In the genomic region with DNA sequence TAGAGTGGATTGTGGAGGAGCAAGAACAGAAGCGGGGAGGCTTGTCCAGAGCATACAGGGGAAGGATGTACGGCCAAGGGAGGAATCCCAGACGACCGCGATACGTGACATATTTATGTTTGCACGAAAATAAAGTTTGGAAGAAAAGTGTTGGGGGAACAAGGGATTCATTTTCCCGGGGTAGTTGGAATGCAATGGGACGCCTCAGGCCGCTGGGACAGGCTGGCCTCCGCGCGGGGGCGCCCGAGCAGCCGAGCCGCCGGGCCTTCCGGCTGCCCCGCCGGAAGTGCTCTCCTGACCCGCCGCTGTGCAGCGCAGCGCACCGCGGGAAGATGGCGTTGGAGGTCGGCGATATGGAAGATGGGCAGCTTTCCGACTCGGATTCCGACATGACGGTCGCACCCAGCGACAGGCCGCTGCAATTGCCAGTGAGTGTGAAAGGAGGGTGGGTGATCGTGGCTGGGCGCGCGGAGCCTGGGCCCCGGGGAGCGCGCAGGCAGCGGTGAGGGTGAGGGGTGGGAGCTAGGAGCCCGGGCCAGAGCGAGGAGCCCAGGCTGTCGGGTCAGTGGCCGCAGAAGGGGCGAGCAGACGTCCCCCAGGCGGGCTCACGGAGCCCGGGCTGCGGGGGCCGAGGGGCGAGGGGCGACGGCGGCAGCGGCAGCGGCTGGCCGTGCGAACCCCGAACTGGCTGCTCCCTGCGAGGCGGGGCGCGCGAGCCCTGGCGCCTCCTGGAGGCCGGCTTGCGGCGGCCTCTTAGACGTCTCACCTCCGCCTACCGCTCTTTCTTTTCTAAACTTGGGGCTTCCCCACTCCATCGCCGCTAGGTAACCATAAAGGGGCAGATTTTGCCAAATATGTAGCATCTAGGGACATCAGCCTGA, we compare ENCODE assay signal across 8 cellular contexts. TPM values are rescaled to one million over a fixed set of nuclear protein-coding genes. Genes with fewer than 3 reads are reported as not detected.
A peak's percentile ranks its signal among the peaks of the same experiment; 100 is the strongest.
DNase-seq lines count a peak whose midpoint lies in the region; ATAC-seq and TF ChIP-seq lines count a peak whose summit lies in the region.

A gene with protein sequence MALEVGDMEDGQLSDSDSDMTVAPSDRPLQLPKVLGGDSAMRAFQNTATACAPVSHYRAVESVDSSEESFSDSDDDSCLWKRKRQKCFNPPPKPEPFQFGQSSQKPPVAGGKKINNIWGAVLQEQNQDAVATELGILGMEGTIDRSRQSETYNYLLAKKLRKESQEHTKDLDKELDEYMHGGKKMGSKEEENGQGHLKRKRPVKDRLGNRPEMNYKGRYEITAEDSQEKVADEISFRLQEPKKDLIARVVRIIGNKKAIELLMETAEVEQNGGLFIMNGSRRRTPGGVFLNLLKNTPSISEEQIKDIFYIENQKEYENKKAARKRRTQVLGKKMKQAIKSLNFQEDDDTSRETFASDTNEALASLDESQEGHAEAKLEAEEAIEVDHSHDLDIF (plus strand): TSS at position 317 of the 881 bp plus-strand sequence. CDS start 16 bp downstream, at position 333.

- DNase-seq in GM10248 (ENCODE audit: extremely low spot score) = peak; percentile 91
- peak; percentile 85 for DNase-seq in H9
- DNase-seq in M059J (ENCODE audit: low read depth) = peak; percentile 77
- DNase-seq in SW 1271 (lab: John Stamatoyannopoulos, UW) = peak; percentile 17 to 82
- DNase-seq in activated naive CD8-positive, alpha-beta T cell treated with anti-CD3 and anti-CD28 coated beads, Interleukin-2, amount 50 U/mL, for 24 hours = peak; percentile 81
- peak; percentile 76 to 89 (median 83) for DNase-seq in heart left ventricle
- peak; percentile 71 for DNase-seq in progenitor cell of endocrine pancreas (ENCODE audit: low spot score, unreplicated experiment)
- peak; percentile 79 for DNase-seq in ureter (ENCODE audit: low spot score)

- no peak within 1 kb of the TSS for H2BK20ac ChIP-seq in H9 (ENCODE audit: low read depth, low read length, poor library complexity, severe bottlenecking)

- no peaks in the 10 kb centered on the region for H3K27me3 ChIP-seq in H9 (ENCODE audit: insufficient read depth, low read length)
- H3K27me3 ChIP-seq in heart left ventricle = no peaks in the 10 kb centered on the region

- H3T11ph ChIP-seq in H9 (ENCODE audit: low read length) = peak within 1 kb of the TSS; percentile 55

- H3K9me3 ChIP-seq in H9 (ENCODE audit: control insufficient read depth, low read depth, low read length) (no peaks in the 10 kb centered on the region), heart left ventricle (no peaks in the 10 kb centered on the region)

- peaks cover 17% of the 10 kb centered on the region for H3K79me2 ChIP-seq in H9 (ENCODE audit: insufficient read depth, low read length)

- H3K27me3 Mint-ChIP-seq in H9 (ENCODE audit: low read depth) = no peaks in the 10 kb centered on the region; the same call in 1 of the 2 replicates
- no peaks in the 10 kb centered on the region for H3K27me3 Mint-ChIP-seq in activated naive CD8-positive, alpha-beta T cell treated with anti-CD3 and anti-CD28 coated beads, Interleukin-2, amount 50 U/mL, for 24 hours
- H3K27me3 Mint-ChIP-seq in progenitor cell of endocrine pancreas = no peaks in the 10 kb centered on the region

- H3K27ac Mint-ChIP-seq in H9 = peak within 1 kb of the TSS; percentile 96 to 100 (median 100)
- peak within 1 kb of the TSS; percentile 97 for H3K27ac Mint-ChIP-seq in activated naive CD8-positive, alpha-beta T cell treated with anti-CD3 and anti-CD28 coated beads, Interleukin-2, amount 50 U/mL, for 24 hours
- H3K27ac Mint-ChIP-seq in progenitor cell of endocrine pancreas = peak within 1 kb of the TSS; percentile 97

- POLR2A ChIA-PET in GM10248 (lab: Yijun Ruan, JAX) = no interaction called here

- TF ChIP-seq POLR2A in heart left ventricle (IDR thresholded peaks at IDR 0.05) = no peak

- TF ChIP-seq CTCF in GM10248 (IDR thresholded peaks at IDR 0.05; ENCODE audit: control extremely low read depth, extremely low read depth, low read depth, missing control alignments) (peak; percentile 84), H9 (conservative IDR thresholded peaks at IDR 0.05) (peak; percentile 69), heart left ventricle (IDR thresholded peaks at IDR 0.05) (peak; percentile 51 to 90 (median 74)), progenitor cell of endocrine pancreas (IDR thresholded peaks at IDR 0.05; ENCODE audit: unreplicated experiment) (peak; percentile 69)

- H3K4me1 Mint-ChIP-seq in H9 (peaks cover 37 to 40% of the 10 kb centered on the region in 2 experiments), progenitor cell of endocrine pancreas (ENCODE audit: low read depth) (peaks cover 13% of the 10 kb centered on the region)
- peaks cover 44% of the 10 kb centered on the region for H3K4me1 Mint-ChIP-seq in activated naive CD8-positive, alpha-beta T cell treated with anti-CD3 and anti-CD28 coated beads, Interleukin-2, amount 50 U/mL, for 24 hours

- H3K14ac ChIP-seq in H9 (ENCODE audit: insufficient read depth, low read length) = peak within 1 kb of the TSS; percentile 89

- peak within 1 kb of the TSS; percentile 99 to 100 for H3K4me3 Mint-ChIP-seq in H9
- peak within 1 kb of the TSS; percentile 96 for H3K4me3 Mint-ChIP-seq in activated naive CD8-positive, alpha-beta T cell treated with anti-CD3 and anti-CD28 coated beads, Interleukin-2, amount 50 U/mL, for 24 hours
- H3K4me3 Mint-ChIP-seq in progenitor cell of endocrine pancreas (ENCODE audit: low read depth) = peak within 1 kb of the TSS; percentile 95

- H3K4me1 ChIP-seq in H9 (ENCODE audit: insufficient read depth, low read length) = no peaks in the 10 kb centered on the region; the same call in 1 of the 2 replicates
- peaks cover 4 to 47% (median 31%) of the 10 kb centered on the region in 12 donors for H3K4me1 ChIP-seq in heart left ventricle

- H3K23me2 ChIP-seq in H9 (ENCODE audit: insufficient read length, low read depth, low read length, poor library complexity, severe bottlenecking) = peaks cover 4% of the 10 kb centered on the region

- no peak within 1 kb of the TSS for H2BK120ac ChIP-seq in H9 (ENCODE audit: low read depth, low read length, poor library complexity, severe bottlenecking)

- H3K4me2 ChIP-seq in H9 (ENCODE audit: insufficient read depth, insufficient read length, low read length) = peak within 1 kb of the TSS; percentile 79

- peaks cover 18 to 33% (median 29%) of the 10 kb centered on the region in 3 experiments; a peak in 6 of 7 replicates for H3K36me3 Mint-ChIP-seq in H9 (ENCODE audit: insufficient read depth in 1 of 3, low read depth in 3 of 3)
- H3K36me3 Mint-ChIP-seq in activated naive CD8-positive, alpha-beta T cell treated with anti-CD3 and anti-CD28 coated beads, Interleukin-2, amount 50 U/mL, for 24 hours (ENCODE audit: low read depth) = peaks cover 23% of the 10 kb centered on the region
- peaks cover 16% of the 10 kb centered on the region for H3K36me3 Mint-ChIP-seq in progenitor cell of endocrine pancreas (ENCODE audit: insufficient read depth)

- no peak within 1 kb of the TSS; the same call in 1 of the 2 replicates for H3K4ac ChIP-seq in H9 (ENCODE audit: low read depth, low read length)

- intact Hi-C loops in heart left ventricle (cut with DNase I) = loop anchor here in 2 of 10 donors (5.0 kb wide), 2 partner anchors 59 to 249 kb away; no protein-coding TSS in a partner anchor

- WGBS in H9 (ENCODE audit: extremely low coverage, insufficient read length, low lambda C conversion rate) = no CpG with 5 or more reads among the region's 79 CpGs
- 2 to 6% (median 3%) methylated on average over 29 to 79 of the region's 79 CpGs for WGBS in heart left ventricle, 4 donors

- H3K27ac ChIP-seq in H9 (ENCODE audit: insufficient read length, low read depth, low read length) (peak within 1 kb of the TSS; percentile 92), heart left ventricle (peak within 1 kb of the TSS; percentile 69 to 92 (median 88))

- H3K56ac ChIP-seq in H9 (ENCODE audit: insufficient read length, low read depth, low read length) = peak within 1 kb of the TSS; percentile 68

- H2AK5ac ChIP-seq in H9 (ENCODE audit: insufficient read length, low read length) = no peak within 1 kb of the TSS

- H3K36me3 ChIP-seq in heart left ventricle = peaks cover 0 to 28% (median 24%) of the 10 kb centered on the region in 9 donors

- peak within 1 kb of the TSS; percentile 15 for H2BK12ac ChIP-seq in H9 (ENCODE audit: insufficient read length, low read depth, low read length)

- peak within 1 kb of the TSS; percentile 98 for H4K5ac ChIP-seq in H9 (ENCODE audit: insufficient read length, low read depth, low read length)

- peak; percentile 96 for ATAC-seq in activated naive CD8-positive, alpha-beta T cell treated with anti-CD3 and anti-CD28 coated beads, Interleukin-2, amount 50 U/mL, for 24 hours
- peak; percentile 78 to 99 (median 96) for ATAC-seq in heart left ventricle

- no peaks in the 10 kb centered on the region for H4K20me1 ChIP-seq in H9 (ENCODE audit: control insufficient read depth, insufficient read depth, insufficient read length)

- no peaks in the 10 kb centered on the region for H3K79me1 ChIP-seq in H9 (ENCODE audit: insufficient read depth, low read depth, low read length, poor library complexity, severe bottlenecking)

- peak within 1 kb of the TSS; percentile 23 for H2BK5ac ChIP-seq in H9 (ENCODE audit: insufficient read length, low read length)

- peak within 1 kb of the TSS; percentile 74 for H2AFZ ChIP-seq in H9 (ENCODE audit: low read length)

- H3K23ac ChIP-seq in H9 (ENCODE audit: insufficient read length, low read depth, low read length) = no peak within 1 kb of the TSS

- peak within 1 kb of the TSS; percentile 94 for H3K9ac ChIP-seq in H9 (ENCODE audit: extremely low read depth, insufficient read length, low read length)

- no peaks in the 10 kb centered on the region for H3K9me3 Mint-ChIP-seq in H9
- no peaks in the 10 kb centered on the region for H3K9me3 Mint-ChIP-seq in activated naive CD8-positive, alpha-beta T cell treated with anti-CD3 and anti-CD28 coated beads, Interleukin-2, amount 50 U/mL, for 24 hours
- H3K9me3 Mint-ChIP-seq in progenitor cell of endocrine pancreas (ENCODE audit: low read depth) = peaks cover 5% of the 10 kb centered on the region

- peak within 1 kb of the TSS; percentile 85 to 100 (median 98) for H3K4me3 ChIP-seq in heart left ventricle

- no peak within 1 kb of the TSS for H4K91ac ChIP-seq in H9 (ENCODE audit: insufficient read length, low read depth, low read length)

- CTCF ChIA-PET in GM10248 (lab: Yijun Ruan, JAX) = interaction anchor here (0.6 to 2.4 kb wide), 33 partner anchors 9 to 964 kb away, joined by 3 to 26 read pairs (median 4); no protein-coding TSS in a partner anchor

- H3K18ac ChIP-seq in H9 (ENCODE audit: insufficient read length, low read depth, low read length) = peak within 1 kb of the TSS; percentile 94

- H4K8ac ChIP-seq in H9 (replicated peaks; ENCODE audit: insufficient read length, low read depth, low read length) = no peak within 1 kb of the TSS

- H2BK15ac ChIP-seq in H9 (ENCODE audit: low read depth, low read length) = no peak within 1 kb of the TSS

RNA-seq across cellular contexts. Expression of the gene that starts here (rescaled TPM):
- total RNA-seq in H9 (2021) (62.9 and 65.6 TPM in 2 replicates), heart left ventricle (10 to 100 TPM; 22.5 to 32.7 (median 30.8) TPM), progenitor cell of endocrine pancreas (45.8 and 58.2 TPM in 2 replicates), ureter (31.1 TPM)
- 55.4 and 57.4 TPM in 2 replicates for total RNA-seq in M059J (2014; rRNA removed; shearing (Covaris generic))
- 10 to 100 TPM; 16.6 to 29.6 TPM for polyA plus RNA-seq in heart left ventricle

Comparison
In these comparisons a context has a peak if more than half of its experiments do, and no peak if none do; other contexts are left out.
1. Peak in every context shown above with its lines: DNase-seq, ATAC-seq, H3K4me3 ChIP-seq and H3K27ac ChIP-seq.